ENCODE assay signal across 22 cellular contexts in genomic region chr13:29810145-29810742, GRCh38. TPM values are rescaled to one million over a fixed set of nuclear protein-coding genes. Genes with fewer than 3 reads are reported as not detected.
DNase-seq lines count a peak whose midpoint lies in the region; ATAC-seq and TF ChIP-seq lines count a peak whose summit lies in the region.
"Had no signal": no experiment of that assay in that cellular context is flagged by ENCODE, and none has a peak within 500 bp of the region (broad histone marks: within the 10 kb centered on the region; RNA-seq: fewer than 3 reads in every experiment).

No MANE protein-coding gene starts in this region.

- no peak overlapping the region for H3K27ac ChIP-seq in SJCRH30
- H3K27ac ChIP-seq: sigmoid colon had no signal

- H3K36me3 ChIP-seq in SJCRH30 = no peaks in the 10 kb centered on the region
- H3K36me3 ChIP-seq: sigmoid colon had no signal

- no peaks in the 10 kb centered on the region for H3K27me3 ChIP-seq in SJCRH30
- H3K27me3 ChIP-seq: sigmoid colon had no signal

- H3K9me3 ChIP-seq in SJCRH30 (replicated peaks) = no peaks in the 10 kb centered on the region
- H3K9me3 ChIP-seq: sigmoid colon had no signal

- DNase-seq in NCI-H524 (lab: John Stamatoyannopoulos, UW) (peak; percentile 13 to 16), NCI-H524 treated with DMSO at 0.1 percent for 48 hours (lab: John Stamatoyannopoulos, UW) (no peak), choroid plexus epithelial cell (ENCODE audit: low read depth) (peak; percentile 59), medulla oblongata (ENCODE audit: extremely low spot score) (no peak), SJCRH30 (no peak), 8988T (no peak)
- no peak for DNase-seq in activated CD8-positive, alpha-beta memory T cell treated with anti-CD3 and anti-CD28 coated beads for 24 hours
- DNase-seq: activated B cell treated with CpG ODN at 0.5 μM for 24 hours; activated naive CD4-positive, alpha-beta T cell treated with anti-CD3 and anti-CD28 coated beads, Interleukin-2, amount 10 ng/mL, durations not matched to agents 7 days and 5 days; CD8-positive, alpha-beta T cell; effector memory CD8-positive, alpha-beta T cell; GDM1; KG1; mesendoderm; NCI-H1417 treated with DMSO at 0.1 percent for 48 hours; NCI-H446; sigmoid colon; stimulated activated CD4-positive, alpha-beta T cell treated with anti-CD3 and anti-CD28 coated beads, Interleukin-4, amount 100 ng/mL, for 4 hours; trophoblast cell had no signal

- H3K4me3 ChIP-seq in choroid plexus epithelial cell (ENCODE audit: low read depth, low read length) = no peak overlapping the region
- H3K4me3 ChIP-seq in SJCRH30 = no peak overlapping the region
- H3K4me3 ChIP-seq: sigmoid colon had no signal

- peak; percentile 70 for ATAC-seq in HG02678 (IDR thresholded peaks at IDR 0.05; ENCODE audit: unreplicated experiment)
- ATAC-seq: CD8-positive, alpha-beta T cell; effector memory CD8-positive, alpha-beta T cell; Panc1; stimulated activated effector memory CD8-positive, alpha-beta T cell treated with anti-CD3 and anti-CD28 coated beads, Interleukin-12 subunit alpha, Interleukin-12 subunit beta, amount 100 ng/mL, for 72 hours had no signal

- no peak for TF ChIP-seq CTCF in choroid plexus epithelial cell (conservative IDR thresholded peaks at IDR 0.05; ENCODE audit: low read depth, low read length)

- no peaks in the 10 kb centered on the region for H3K4me1 ChIP-seq in SJCRH30

RNA-seq across cellular contexts. Expression of gene UBL3, which starts 40.2 kb away (rescaled TPM):
- total RNA-seq in SJCRH30 (2014; rRNA removed; shearing (Covaris generic)) = 19.4 and 20.9 TPM in 2 replicates

Comparison
In these comparisons a context has a peak if more than half of its experiments do, and no peak if none do; other contexts are left out.
1. DNase-seq: peak in NCI-H524 (2 of 2) and choroid plexus epithelial cell (single experiment); none in NCI-H524 treated with DMSO at 0.1 percent for 48 hours (single experiment), medulla oblongata (single experiment), activated CD8-positive, alpha-beta memory T cell treated with anti-CD3 and anti-CD28 coated beads for 24 hours (single experiment), SJCRH30 (0 of 2) and 8988T (single experiment).